In the genomic region with DNA sequence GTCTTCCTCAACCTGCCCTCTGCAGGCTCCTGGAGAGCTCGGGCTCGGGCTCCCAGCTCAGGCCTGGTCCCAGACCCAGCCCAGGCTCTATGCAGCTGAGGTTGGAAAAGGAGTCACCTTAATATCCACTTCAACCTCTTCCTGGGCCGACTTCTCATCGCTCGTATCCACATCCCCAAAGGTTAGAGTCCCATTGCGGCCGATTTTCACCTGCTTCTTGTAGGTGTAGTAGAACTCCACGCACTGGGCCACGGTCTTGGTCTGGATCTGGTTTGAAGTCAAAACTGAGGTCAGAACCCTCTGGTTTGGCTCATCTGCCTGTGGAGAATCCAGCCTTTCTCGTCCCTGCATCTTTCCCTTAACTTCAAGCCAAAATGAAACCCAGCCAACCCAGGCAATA, we compare ENCODE assay signal across 21 cellular contexts. TPM values are rescaled to one million over a fixed set of nuclear protein-coding genes. Genes with fewer than 3 reads are reported as not detected.
DNase-seq lines count a peak whose midpoint lies in the region; ATAC-seq and TF ChIP-seq lines count a peak whose summit lies in the region.
"Had no signal": no experiment of that assay in that cellular context is flagged by ENCODE, and none has a peak within 500 bp of the region (broad histone marks: within the 10 kb centered on the region; RNA-seq: fewer than 3 reads in every experiment).

No MANE protein-coding gene starts in this region.

- CTCF ChIA-PET in activated CD4-positive, alpha-beta T cell treated with anti-CD3 and anti-CD28 coated beads for 36 hours (lab: Charles Lee), result interaction anchor here (0.6 to 10.1 kb wide), 5 partner anchors 12 to 105 kb away, joined by 3 to 170 read pairs (median 3); no protein-coding TSS in a partner anchor
- CTCF ChIA-PET in T-cell (lab: Charles Lee), result interaction anchor here in 1 of 2 donors (0.6 kb wide), 1 partner anchor 214 kb away, joined by 3 read pairs; no protein-coding TSS in a partner anchor

- H3K9me3 ChIP-seq in tibial artery, result no peaks in the 10 kb centered on the region
- H3K9me3 ChIP-seq: BLaER1 had no signal

- intact Hi-C loops in activated CD4-positive, alpha-beta T cell treated with anti-CD3 and anti-CD28 coated beads for 36 hours (cut with DNase I, micrococcal nuclease), result no loop called here
- intact Hi-C loops in activated CD4-positive, alpha-beta T cell treated with anti-CD3 and anti-CD28 coated beads, Interleukin-2, amount 10 ng/mL, durations not matched to agents 24 days and 14 days (cut with micrococcal nuclease), result no loop called here
- intact Hi-C loops in tibial artery (cut with DNase I; ENCODE audit: low total_unique reads), result no loop called here

- TF ChIP-seq CTCF in tibial artery (IDR thresholded peaks at IDR 0.05), result no peak

- H3K27ac ChIP-seq in tibial artery, result peak overlapping the region; percentile 71 to 84
- H3K27ac ChIP-seq: 22Rv1, BLaER1 had no signal

- H3K27ac Mint-ChIP-seq in activated CD4-positive, alpha-beta T cell treated with anti-CD3 and anti-CD28 coated beads for 36 hours, result peak overlapping the region; percentile 14
- H3K27ac Mint-ChIP-seq in activated CD4-positive, alpha-beta T cell treated with anti-CD3 and anti-CD28 coated beads, Interleukin-2, amount 10 ng/mL, durations not matched to agents 24 days and 14 days, result no peak overlapping the region
- H3K27ac Mint-ChIP-seq in T-cell, result peak overlapping the region; percentile 8 to 60

- peaks cover 46 to 83% (median 72%) of the 10 kb centered on the region in 3 donors for H3K36me3 ChIP-seq in tibial artery

- no peak for DNase-seq in activated CD4-positive, alpha-beta T cell treated with anti-CD3 and anti-CD28 coated beads for 36 hours
- no peak for DNase-seq in activated CD4-positive, alpha-beta T cell treated with anti-CD3 and anti-CD28 coated beads, Interleukin-2, amount 10 ng/mL, durations not matched to agents 24 days and 14 days
- DNase-seq in T-cell (no peak), mesenteric fat pad (ENCODE audit: low spot score) (peak; percentile 49), tibial artery (peak in 1 of 2 donors; percentile 60), NCI-H2171 (lab: John Stamatoyannopoulos, UW) (no peak)
- DNase-seq: DMS79; effector memory CD4-positive, alpha-beta T cell; hippocampal formation; kidney; NCI-H1048; NCI-H2107; NCI-H748 treated with DMSO at 0.1 percent for 48 hours; retina; substantia nigra had no signal

- no peak for ATAC-seq in activated CD4-positive, alpha-beta T cell treated with anti-CD3 and anti-CD28 coated beads for 36 hours
- no peak for ATAC-seq in T-cell (replicated peaks in 1 of 4)
- ATAC-seq in HG03378 (IDR thresholded peaks at IDR 0.05; ENCODE audit: unreplicated experiment), result no peak
- ATAC-seq in HG03139 (IDR thresholded peaks at IDR 0.05; ENCODE audit: unreplicated experiment), result no peak
- ATAC-seq: K562 had no signal

- H3K27me3 Mint-ChIP-seq in activated CD4-positive, alpha-beta T cell treated with anti-CD3 and anti-CD28 coated beads for 36 hours, result no peaks in the 10 kb centered on the region
- no peaks in the 10 kb centered on the region for H3K27me3 Mint-ChIP-seq in activated CD4-positive, alpha-beta T cell treated with anti-CD3 and anti-CD28 coated beads, Interleukin-2, amount 10 ng/mL, durations not matched to agents 24 days and 14 days
- H3K27me3 Mint-ChIP-seq in T-cell, result no peaks in the 10 kb centered on the region

- H3K27me3 ChIP-seq in tibial artery, result no peaks in the 10 kb centered on the region
- H3K27me3 ChIP-seq: BLaER1 had no signal

- no peak overlapping the region for H3K4me3 ChIP-seq in tibial artery
- H3K4me3 ChIP-seq: BLaER1, K562 had no signal

- POLR2A ChIA-PET in activated CD4-positive, alpha-beta T cell treated with anti-CD3 and anti-CD28 coated beads for 36 hours (lab: Charles Lee), result no interaction called here
- POLR2A ChIA-PET in T-cell (lab: Charles Lee), result interaction anchor here (0.5 to 0.6 kb wide), 2 partner anchors 92 to 108 kb away, joined by 3 read pairs; no protein-coding TSS in a partner anchor

- peaks cover 37% of the 10 kb centered on the region for H3K4me1 Mint-ChIP-seq in activated CD4-positive, alpha-beta T cell treated with anti-CD3 and anti-CD28 coated beads for 36 hours
- H3K4me1 Mint-ChIP-seq in activated CD4-positive, alpha-beta T cell treated with anti-CD3 and anti-CD28 coated beads, Interleukin-2, amount 10 ng/mL, durations not matched to agents 24 days and 14 days, result peaks cover 11% of the 10 kb centered on the region
- H3K4me1 Mint-ChIP-seq in T-cell, result peaks cover 0 to 15% (median 11%) of the 10 kb centered on the region in 3 donors

- H3K9me3 Mint-ChIP-seq in activated CD4-positive, alpha-beta T cell treated with anti-CD3 and anti-CD28 coated beads for 36 hours (ENCODE audit: low read depth), result no peaks in the 10 kb centered on the region
- no peaks in the 10 kb centered on the region for H3K9me3 Mint-ChIP-seq in activated CD4-positive, alpha-beta T cell treated with anti-CD3 and anti-CD28 coated beads, Interleukin-2, amount 10 ng/mL, durations not matched to agents 24 days and 14 days
- H3K9me3 Mint-ChIP-seq in T-cell, result no peaks in the 10 kb centered on the region
- H3K9me3 Mint-ChIP-seq: mesothelial cell of epicardium had no signal

- no peak overlapping the region for H3K4me3 Mint-ChIP-seq in activated CD4-positive, alpha-beta T cell treated with anti-CD3 and anti-CD28 coated beads for 36 hours
- H3K4me3 Mint-ChIP-seq in activated CD4-positive, alpha-beta T cell treated with anti-CD3 and anti-CD28 coated beads, Interleukin-2, amount 10 ng/mL, durations not matched to agents 24 days and 14 days, result no peak overlapping the region
- no peak overlapping the region for H3K4me3 Mint-ChIP-seq in T-cell
- H3K4me3 Mint-ChIP-seq: mesothelial cell of epicardium had no signal

- H3K4me1 ChIP-seq in tibial artery, result peaks cover 0 to 58% (median 53%) of the 10 kb centered on the region in 4 donors

- H3K36me3 Mint-ChIP-seq in activated CD4-positive, alpha-beta T cell treated with anti-CD3 and anti-CD28 coated beads for 36 hours (ENCODE audit: low read depth), result peaks cover 67% of the 10 kb centered on the region
- H3K36me3 Mint-ChIP-seq in activated CD4-positive, alpha-beta T cell treated with anti-CD3 and anti-CD28 coated beads, Interleukin-2, amount 10 ng/mL, durations not matched to agents 24 days and 14 days (ENCODE audit: low read depth), result peaks cover 56% of the 10 kb centered on the region
- peaks cover 41% of the 10 kb centered on the region for H3K36me3 Mint-ChIP-seq in T-cell

RNA-seq across cellular contexts. Expression of gene PNMA1, which starts 8.4 kb away (rescaled TPM):
- 10 to 100 TPM; 23.2 to 28.8 TPM for total RNA-seq in activated CD4-positive, alpha-beta T cell treated with anti-CD3 and anti-CD28 coated beads for 36 hours
- 29.7 and 30.4 TPM in 2 replicates for total RNA-seq in activated CD4-positive, alpha-beta T cell treated with anti-CD3 and anti-CD28 coated beads, Interleukin-2, amount 10 ng/mL, durations not matched to agents 24 days and 14 days
- total RNA-seq in T-cell (10 to 100 TPM; 36.2 to 57.9 (median 53.4) TPM), mesenteric fat pad (49.3 TPM)
